Comparison of ENCODE assay signal across 1 cellular context in the genomic region with DNA sequence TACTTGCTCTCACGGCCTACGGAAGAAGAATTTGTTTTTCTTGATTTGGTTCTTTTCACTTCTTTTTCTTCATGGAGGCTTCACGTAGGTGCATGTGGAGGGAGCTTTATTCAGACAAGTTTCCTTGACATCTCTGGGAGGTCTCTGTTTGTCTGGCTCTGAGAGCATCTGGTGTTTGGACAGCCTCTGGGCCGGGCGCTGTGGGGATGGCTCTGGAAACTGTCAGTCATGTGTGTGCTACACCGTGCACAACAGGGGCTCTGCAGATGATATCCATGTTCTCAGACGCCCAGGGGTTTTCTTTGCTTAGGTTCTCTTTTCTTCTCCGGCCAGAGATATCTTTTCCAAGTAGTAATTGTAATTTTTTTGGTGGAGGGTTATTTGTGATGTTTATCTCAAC.
TF ChIP-seq lines count a peak whose summit lies in the region.

No MANE protein-coding gene starts in this region.

TF ChIP-seq in SK-N-SH treated with all-trans-retinoic acid at 6 μM for 48 hours, 23 proteins besides CTCF, POLR2A, EP300 and RAD21 (continued from another document):
- TF ChIP-seq, protein P1, sequence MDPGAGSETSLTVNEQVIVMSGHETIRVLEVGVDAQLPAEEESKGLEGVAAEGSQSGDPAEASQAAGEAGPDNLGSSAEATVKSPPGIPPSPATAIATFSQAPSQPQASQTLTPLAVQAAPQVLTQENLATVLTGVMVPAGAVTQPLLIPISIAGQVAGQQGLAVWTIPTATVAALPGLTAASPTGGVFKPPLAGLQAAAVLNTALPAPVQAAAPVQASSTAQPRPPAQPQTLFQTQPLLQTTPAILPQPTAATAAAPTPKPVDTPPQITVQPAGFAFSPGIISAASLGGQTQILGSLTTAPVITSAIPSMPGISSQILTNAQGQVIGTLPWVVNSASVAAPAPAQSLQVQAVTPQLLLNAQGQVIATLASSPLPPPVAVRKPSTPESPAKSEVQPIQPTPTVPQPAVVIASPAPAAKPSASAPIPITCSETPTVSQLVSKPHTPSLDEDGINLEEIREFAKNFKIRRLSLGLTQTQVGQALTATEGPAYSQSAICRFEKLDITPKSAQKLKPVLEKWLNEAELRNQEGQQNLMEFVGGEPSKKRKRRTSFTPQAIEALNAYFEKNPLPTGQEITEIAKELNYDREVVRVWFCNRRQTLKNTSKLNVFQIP (CRISPR knock-in tag; IDR thresholded peaks at IDR 0.05; ENCODE audit: borderline replicate concordance, low read depth): no peak
- TF ChIP-seq ZNF8 (CRISPR knock-in tag; IDR thresholded peaks at IDR 0.05) (no peak), ZFP3 (CRISPR knock-in tag; IDR thresholded peaks at IDR 0.05) (no peak)
- TF ChIP-seq, protein P2, sequence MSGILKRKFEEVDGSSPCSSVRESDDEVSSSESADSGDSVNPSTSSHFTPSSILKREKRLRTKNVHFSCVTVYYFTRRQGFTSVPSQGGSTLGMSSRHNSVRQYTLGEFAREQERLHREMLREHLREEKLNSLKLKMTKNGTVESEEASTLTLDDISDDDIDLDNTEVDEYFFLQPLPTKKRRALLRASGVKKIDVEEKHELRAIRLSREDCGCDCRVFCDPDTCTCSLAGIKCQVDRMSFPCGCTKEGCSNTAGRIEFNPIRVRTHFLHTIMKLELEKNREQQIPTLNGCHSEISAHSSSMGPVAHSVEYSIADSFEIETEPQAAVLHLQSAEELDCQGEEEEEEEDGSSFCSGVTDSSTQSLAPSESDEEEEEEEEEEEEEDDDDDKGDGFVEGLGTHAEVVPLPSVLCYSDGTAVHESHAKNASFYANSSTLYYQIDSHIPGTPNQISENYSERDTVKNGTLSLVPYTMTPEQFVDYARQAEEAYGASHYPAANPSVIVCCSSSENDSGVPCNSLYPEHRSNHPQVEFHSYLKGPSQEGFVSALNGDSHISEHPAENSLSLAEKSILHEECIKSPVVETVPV (CRISPR knock-in tag; IDR thresholded peaks at IDR 0.05): no peak
- TF ChIP-seq, protein P3, sequence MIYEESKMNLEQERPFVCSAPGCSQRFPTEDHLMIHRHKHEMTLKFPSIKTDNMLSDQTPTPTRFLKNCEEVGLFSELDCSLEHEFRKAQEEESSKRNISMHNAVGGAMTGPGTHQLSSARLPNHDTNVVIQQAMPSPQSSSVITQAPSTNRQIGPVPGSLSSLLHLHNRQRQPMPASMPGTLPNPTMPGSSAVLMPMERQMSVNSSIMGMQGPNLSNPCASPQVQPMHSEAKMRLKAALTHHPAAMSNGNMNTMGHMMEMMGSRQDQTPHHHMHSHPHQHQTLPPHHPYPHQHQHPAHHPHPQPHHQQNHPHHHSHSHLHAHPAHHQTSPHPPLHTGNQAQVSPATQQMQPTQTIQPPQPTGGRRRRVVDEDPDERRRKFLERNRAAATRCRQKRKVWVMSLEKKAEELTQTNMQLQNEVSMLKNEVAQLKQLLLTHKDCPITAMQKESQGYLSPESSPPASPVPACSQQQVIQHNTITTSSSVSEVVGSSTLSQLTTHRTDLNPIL (CRISPR knock-in tag; IDR thresholded peaks at IDR 0.05; ENCODE audit: low read depth): no peak
